Comparison of ENCODE assay signal across 22 cellular contexts in genomic region chr7:80984619-80985018, GRCh38.
DNase-seq lines count a peak whose midpoint lies in the region; ATAC-seq, FAIRE-seq and TF ChIP-seq lines count a peak whose summit lies in the region.
"Had no signal": no experiment of that assay in that cellular context is flagged by ENCODE, and none has a peak within 500 bp of the region (broad histone marks: within the 10 kb centered on the region; RNA-seq: fewer than 3 reads in every experiment).

No MANE protein-coding gene starts in this region.

- no TSS peak for BruUV-seq in mammary epithelial cell (replicated peaks; lab: Mats Ljungman, UMichigan)

- H3K4me3 ChIP-seq in mammary epithelial cell (replicated peaks in 1 of 3; ENCODE audit: insufficient read depth in 1 of 3, low read depth in 2 of 3, low read length in 3 of 3) (no peak overlapping the region), fibroblast of the aortic adventitia (ENCODE audit: low read depth, low read length) (no peak overlapping the region), pancreas (no peak overlapping the region)
- H3K4me3 ChIP-seq: K562 had no signal

- H3K79me2 ChIP-seq in mammary epithelial cell (ENCODE audit: insufficient read depth, low read length) = no peaks in the 10 kb centered on the region

- H3K9me3 ChIP-seq in mammary epithelial cell (replicated peaks; ENCODE audit: insufficient read depth, low read length) (no peaks in the 10 kb centered on the region), pancreas (no peaks in the 10 kb centered on the region)
- H3K9me3 ChIP-seq: BE2C had no signal

- H4K20me1 ChIP-seq in mammary epithelial cell (ENCODE audit: insufficient read depth, low read length) = no peaks in the 10 kb centered on the region

- ATAC-seq in pancreas = no peak
- no peak for ATAC-seq in GM19023 (IDR thresholded peaks at IDR 0.05; ENCODE audit: unreplicated experiment)
- ATAC-seq in HG03139 (IDR thresholded peaks at IDR 0.05; ENCODE audit: unreplicated experiment) = no peak
- ATAC-seq: K562 had no signal

- H3K27me3 ChIP-seq in mammary epithelial cell (ENCODE audit: insufficient read depth, low read length) (no peaks in the 10 kb centered on the region), pancreas (no peaks in the 10 kb centered on the region)
- H3K27me3 ChIP-seq: BE2C had no signal

- H3K27ac ChIP-seq in mammary epithelial cell (ENCODE audit: insufficient read depth, low read depth, low read length) (no peak overlapping the region), pancreas (no peak overlapping the region)
- H3K27ac ChIP-seq: RWPE1 had no signal

- peak; percentile 89 for FAIRE-seq in pancreas (lab: Jason Lieb, UNC)
- FAIRE-seq: GM12892, K562 had no signal

- WGBS in mammary epithelial cell (ENCODE audit: low coverage, missing lambda C conversion rate) = 100% methylated on average over 1 of the region's 1 CpG
- 35 to 57% methylated on average over 1 of the region's 1 CpG for WGBS in pancreas, 2 donors

- H3K36me3 ChIP-seq in mammary epithelial cell (ENCODE audit: insufficient read depth, low read length) (no peaks in the 10 kb centered on the region), pancreas (no peaks in the 10 kb centered on the region)
- H3K36me3 ChIP-seq: BE2C had no signal

- CTCF ChIA-PET in mammary epithelial cell (lab: Charles Lee; ENCODE audit: low non-redundant PET) = no interaction called here

- no peak overlapping the region for H3K9ac ChIP-seq in mammary epithelial cell (ENCODE audit: insufficient read depth, low read length)

- in situ Hi-C loops in mammary epithelial cell (cut with MboI; ENCODE audit: low sequenced_read_pairs in 2 of 2) = no loop called here

- H3K4me1 ChIP-seq in mammary epithelial cell (ENCODE audit: insufficient read depth, low read length) (no peaks in the 10 kb centered on the region), pancreas (no peaks in the 10 kb centered on the region)
- H3K4me1 ChIP-seq: BE2C had no signal

- no peak overlapping the region for H3K4me2 ChIP-seq in mammary epithelial cell (ENCODE audit: insufficient read depth, low read depth, low read length)

- peak overlapping the region; percentile 26 for H2AFZ ChIP-seq in mammary epithelial cell (ENCODE audit: low read depth, low read length)

- DNase-seq in mammary epithelial cell = no peak
- DNase-seq in fibroblast of the aortic adventitia (ENCODE audit: low read depth) = peak; percentile 22
- DNase-seq in pancreas = no peak
- no peak for DNase-seq in AML-193 (lab: John Stamatoyannopoulos, UW)
- no peak for DNase-seq in DMS79 treated with DMSO at 0.1 percent for 48 hours (lab: John Stamatoyannopoulos, UW)
- DNase-seq: BE2C; Calu3; CD8-positive, alpha-beta memory T cell; DND-41; Kasumi-1; MV-4-11; NCI-H1105; NCI-H1436 treated with DMSO at 0.1 percent for 48 hours; NCI-H187 treated with DMSO at 0.1 percent for 48 hours; NCI-H524 treated with DMSO at 0.1 percent for 48 hours; NCI-H82; SHP77 had no signal

- intact Hi-C loops in mammary epithelial cell (cut with micrococcal nuclease) = no loop called here
- intact Hi-C loops in pancreas (cut with DNase I) = no loop called here

- dilution Hi-C loops in mammary epithelial cell (cut with HindIII; ENCODE audit: low sequenced_read_pairs) = no loop called here

- TF ChIP-seq CTCF in mammary epithelial cell (conservative IDR thresholded peaks at IDR 0.05 in 1 of 2, IDR thresholded peaks at IDR 0.05 in 1 of 2; ENCODE audit: extremely low read depth in 1 of 2, insufficient read depth in 1 of 2, low read depth in 1 of 2, low read length in 2 of 2) = no peak
- TF ChIP-seq CTCF in fibroblast of the aortic adventitia (IDR thresholded peaks at IDR 0.05; ENCODE audit: insufficient read depth, low read length) = no peak
- no peak for TF ChIP-seq CTCF in pancreas (IDR thresholded peaks at IDR 0.05)
